In genomic region chr18:24397694-24398365, GRCh38 we compare ENCODE assay signal across 8 cellular contexts. TPM values are rescaled to one million over a fixed set of nuclear protein-coding genes. Genes with fewer than 3 reads are reported as not detected.
DNase-seq lines count a peak whose midpoint lies in the region; ATAC-seq and TF ChIP-seq lines count a peak whose summit lies in the region.

Gene OSBPL1A, minus strand, starts transcription at chr18:24397824. Its CDS starts 20,291 bp downstream, at chr18:24377533.

- peak within 1 kb of the TSS; percentile 93 for H3K4me3 Mint-ChIP-seq in glutamatergic neuron (ENCODE audit: unreplicated experiment)

- H3K27me3 Mint-ChIP-seq in glutamatergic neuron (ENCODE audit: unreplicated experiment), result no peaks in the 10 kb centered on the region

- TF ChIP-seq CTCF in glutamatergic neuron (IDR thresholded peaks at IDR 0.05; ENCODE audit: partially characterized antibody, unreplicated experiment), result no peak

- no peaks in the 10 kb centered on the region for H3K36me3 Mint-ChIP-seq in glutamatergic neuron (ENCODE audit: unreplicated experiment)

- H3K27ac Mint-ChIP-seq in glutamatergic neuron (ENCODE audit: unreplicated experiment), result peak within 1 kb of the TSS; percentile 82

- H3K27ac ChIP-seq in substantia nigra (ENCODE audit: low read depth, low read length, poor library complexity, severe bottlenecking), result peak within 1 kb of the TSS; percentile 92

- H3K9me3 Mint-ChIP-seq in glutamatergic neuron (ENCODE audit: unreplicated experiment), result peaks cover 2% of the 10 kb centered on the region

- peaks cover 4% of the 10 kb centered on the region for H3K4me1 Mint-ChIP-seq in glutamatergic neuron (ENCODE audit: low read depth, unreplicated experiment)

- peak; percentile 98 for DNase-seq in AG08396 (ENCODE audit: low spot score)
- peak; percentile 92 to 95 (median 95) for DNase-seq in NCI-H1417 (lab: John Stamatoyannopoulos, UW)
- DNase-seq in SW 1271 (lab: John Stamatoyannopoulos, UW), result peak; percentile 81 to 90
- peak; percentile 59 for DNase-seq in activated naive CD8-positive, alpha-beta T cell treated with anti-CD3 and anti-CD28 coated beads, Interleukin-2, amount 50 U/mL, for 16 hours (ENCODE audit: low read depth, low spot score)
- DNase-seq in glutamatergic neuron, result peak; percentile 98
- peak; percentile 84 for DNase-seq in occipital lobe (lab: John Stamatoyannopoulos, UW)
- DNase-seq in substantia nigra (lab: John Stamatoyannopoulos, UW), result peak; percentile 55 to 98 (median 87)

- ATAC-seq in GM21528 (IDR thresholded peaks at IDR 0.05; ENCODE audit: low FRiP score, unreplicated experiment), result peak; percentile 62

RNA-seq across cellular contexts. Expression of gene OSBPL1A, which starts in this region (rescaled TPM):
- 27.5 TPM for total RNA-seq in glutamatergic neuron (ENCODE audit: unreplicated experiment)
- total RNA-seq in occipital lobe, result 63.9 TPM

Comparison
In these comparisons a context has a peak if more than half of its experiments do, and no peak if none do; other contexts are left out.
1. Peak in every context shown above with its lines: DNase-seq, ATAC-seq and H3K27ac ChIP-seq.